Comparison of ENCODE assay signal across 33 cellular contexts in genomic region chr12:12275874-12276273, GRCh38.
"Had no signal": no experiment of that assay in that cellular context is flagged by ENCODE, and none has a peak within 500 bp of the region (broad histone marks: within the 10 kb centered on the region; RNA-seq: fewer than 3 reads in every experiment).

No MANE protein-coding gene starts in this region.

- H3K27me3 Mint-ChIP-seq: stimulated activated naive CD8-positive, alpha-beta T cell treated with anti-CD3 and anti-CD28 coated beads, Interleukin-15, amount 100 ng/mL, for 72 hours; type B pancreatic cell had no signal

- H2AFZ ChIP-seq: neural progenitor cell, parathyroid adenoma had no signal

- DNase-seq: naive thymus-derived CD4-positive, alpha-beta T cell; natural killer cell; nucleus accumbens; ovary; posterior cingulate gyrus; psoas muscle; right cardiac atrium; spleen; stimulated activated CD4-positive, alpha-beta T cell treated with anti-CD3 and anti-CD28 coated beads, Interleukin-12 subunit alpha, Interleukin-12 subunit beta, amount 100 ng/mL, for 4 hours; stimulated activated CD4-positive, alpha-beta T cell treated with anti-CD3 and anti-CD28 coated beads, Interleukin-1b, Interleukin-23, amount 100 ng/mL, for 48 hours; stimulated activated CD4-positive, alpha-beta T cell treated with anti-CD3 and anti-CD28 coated beads, Interleukin-4, amount 100 ng/mL, for 1 hour; stimulated activated CD4-positive, alpha-beta T cell treated with anti-CD3 and anti-CD28 coated beads, Interleukin-4, amount 100 ng/mL, for 4 hours; stimulated activated CD8-positive, alpha-beta memory T cell treated with anti-CD3 and anti-CD28 coated beads, Interleukin-4, amount 100 ng/mL, for 48 hours; stimulated activated naive CD4-positive, alpha-beta T cell; stimulated activated naive CD8-positive, alpha-beta T cell treated with anti-CD3 and anti-CD28 coated beads, Interleukin-15, amount 100 ng/mL, for 72 hours; stimulated activated naive CD8-positive, alpha-beta T cell treated with anti-CD3 and anti-CD28 coated beads, Interleukin-15, Interleukin-2, amounts not matched to agents 100 U/mL and 50 U/mL, for 24 hours; substantia nigra; testis; tibial artery; transverse colon; upper lobe of right lung; uterus had no signal

- H3K79me2 ChIP-seq: parathyroid adenoma had no signal

- H3K36me3 Mint-ChIP-seq: natural killer cell; stimulated activated memory B cell treated with anti-CD40 and anti-IgM and Interleukin-4, amounts not matched to agents 10 μg/mL and 1 μg/mL and 100 μg/mL, for 72 hours had no signal

- H3K4me1 Mint-ChIP-seq: naive thymus-derived CD4-positive, alpha-beta T cell; natural killer cell; stimulated activated memory B cell treated with anti-CD40 and anti-IgM and Interleukin-4, amounts not matched to agents 10 μg/mL and 1 μg/mL and 100 μg/mL, for 72 hours; stimulated activated naive CD8-positive, alpha-beta T cell treated with anti-CD3 and anti-CD28 coated beads, Interleukin-15, amount 100 ng/mL, for 72 hours had no signal

- H3K9me3 ChIP-seq: neutrophil, ovary, suprapubic skin, testis, tibial artery, transverse colon, upper lobe of right lung, uterus had no signal

- H3K4me2 ChIP-seq: neural progenitor cell, smooth muscle cell had no signal

- H3K27ac ChIP-seq: neural progenitor cell, neutrophil, ovary, parathyroid adenoma, psoas muscle, skin epidermis, spleen, suprapubic skin, testis, tibial artery, transverse colon, upper lobe of right lung, uterus had no signal

- H3K4me3 ChIP-seq: neural progenitor cell, ovary, psoas muscle, skin epidermis, smooth muscle cell, spleen, suprapubic skin, testis, tibial artery, transverse colon, upper lobe of right lung, uterus had no signal

- H3K36me3 ChIP-seq: neural progenitor cell, neutrophil, ovary, spleen, suprapubic skin, tibial artery, transverse colon, upper lobe of right lung, uterus had no signal

- H3K27me3 ChIP-seq: neural progenitor cell, ovary, spleen, suprapubic skin, testis, tibial artery, transverse colon, upper lobe of right lung, uterus had no signal

- H3K9ac ChIP-seq: neural progenitor cell, parathyroid adenoma had no signal

- H3K4me1 ChIP-seq: psoas muscle, spleen, suprapubic skin, tibial artery, transverse colon, upper lobe of right lung, uterus had no signal

- ATAC-seq: naive thymus-derived CD4-positive, alpha-beta T cell; natural killer cell; psoas muscle; right cardiac atrium; sciatic nerve; stimulated activated memory B cell treated with anti-CD40 and anti-IgM and Interleukin-4, amounts not matched to agents 10 μg/mL and 1 μg/mL and 100 μg/mL, for 72 hours; stimulated activated naive CD8-positive, alpha-beta T cell treated with anti-CD3 and anti-CD28 coated beads, Interleukin-15, amount 100 ng/mL, for 72 hours; stimulated activated naive CD8-positive, alpha-beta T cell treated with anti-CD3 and anti-CD28 coated beads, Interleukin-15, Interleukin-2, amounts not matched to agents 100 U/mL and 50 U/mL, for 24 hours; upper lobe of right lung had no signal

- H3K27ac Mint-ChIP-seq: naive thymus-derived CD4-positive, alpha-beta T cell; natural killer cell; nephron; neural progenitor cell; progenitor cell of endocrine pancreas; stimulated activated memory B cell treated with anti-CD40 and anti-IgM and Interleukin-4, amounts not matched to agents 10 μg/mL and 1 μg/mL and 100 μg/mL, for 72 hours; stimulated activated naive CD8-positive, alpha-beta T cell treated with anti-CD3 and anti-CD28 coated beads, Interleukin-15, amount 100 ng/mL, for 72 hours; type B pancreatic cell had no signal

- H3K4me3 Mint-ChIP-seq: naive thymus-derived CD4-positive, alpha-beta T cell; natural killer cell; nephron; neural progenitor cell; stimulated activated memory B cell treated with anti-CD40 and anti-IgM and Interleukin-4, amounts not matched to agents 10 μg/mL and 1 μg/mL and 100 μg/mL, for 72 hours; stimulated activated naive CD8-positive, alpha-beta T cell treated with anti-CD3 and anti-CD28 coated beads, Interleukin-15, amount 100 ng/mL, for 72 hours; type B pancreatic cell had no signal
